Comparison of ENCODE assay signal across 10 cellular contexts in genomic region chr2:169072163-169072925, GRCh38. TPM values are rescaled to one million over a fixed set of nuclear protein-coding genes. Genes with fewer than 3 reads are reported as not detected.
DNase-seq lines count a peak whose midpoint lies in the region; ATAC-seq and TF ChIP-seq lines count a peak whose summit lies in the region.
"Had no signal": no experiment of that assay in that cellular context is flagged by ENCODE, and none has a peak within 500 bp of the region (broad histone marks: within the 10 kb centered on the region; RNA-seq: fewer than 3 reads in every experiment).

No MANE protein-coding gene starts in this region.

- peak; percentile 45 for ATAC-seq in GM18868 (IDR thresholded peaks at IDR 0.05; ENCODE audit: unreplicated experiment)
- peak; percentile 55 for ATAC-seq in HG02840 (IDR thresholded peaks at IDR 0.05; ENCODE audit: low FRiP score, unreplicated experiment)
- peak; percentile 41 for ATAC-seq in memory B cell (ENCODE audit: low read depth)
- no peak for ATAC-seq in omental fat pad (ENCODE audit: low FRiP score)

- peaks cover 2% of the 10 kb centered on the region for H3K9me3 Mint-ChIP-seq in memory B cell
- H3K9me3 Mint-ChIP-seq in activated CD4-positive, alpha-beta memory T cell treated with anti-CD3 and anti-CD28 coated beads for 36 hours = no peaks in the 10 kb centered on the region
- H3K9me3 Mint-ChIP-seq: activated CD4-positive, alpha-beta memory T cell treated with anti-CD3 and anti-CD28 coated beads, Interleukin-2, amount 10 ng/mL, durations not matched to agents 7 days and 5 days had no signal

- no peak overlapping the region for H3K27ac Mint-ChIP-seq in memory B cell
- no peak overlapping the region for H3K27ac Mint-ChIP-seq in activated CD4-positive, alpha-beta memory T cell treated with anti-CD3 and anti-CD28 coated beads for 36 hours
- H3K27ac Mint-ChIP-seq: activated CD4-positive, alpha-beta memory T cell treated with anti-CD3 and anti-CD28 coated beads, Interleukin-2, amount 10 ng/mL, durations not matched to agents 7 days and 5 days had no signal

- H3K36me3 Mint-ChIP-seq in memory B cell = no peaks in the 10 kb centered on the region
- peaks cover 3% of the 10 kb centered on the region for H3K36me3 Mint-ChIP-seq in activated CD4-positive, alpha-beta memory T cell treated with anti-CD3 and anti-CD28 coated beads for 36 hours

- H3K27me3 Mint-ChIP-seq in memory B cell = no peaks in the 10 kb centered on the region
- peaks cover 2% of the 10 kb centered on the region for H3K27me3 Mint-ChIP-seq in activated CD4-positive, alpha-beta memory T cell treated with anti-CD3 and anti-CD28 coated beads for 36 hours
- H3K27me3 Mint-ChIP-seq: activated CD4-positive, alpha-beta memory T cell treated with anti-CD3 and anti-CD28 coated beads, Interleukin-2, amount 10 ng/mL, durations not matched to agents 7 days and 5 days had no signal

- peak; percentile 98 for DNase-seq in SIG-M5 (lab: John Stamatoyannopoulos, UW)
- DNase-seq in memory B cell (ENCODE audit: low spot score in 2 of 2) = no peak
- DNase-seq in 8988T = no peak
- DNase-seq in H4 (ENCODE audit: low spot score) = no peak
- DNase-seq in omental fat pad (ENCODE audit: low spot score) = no peak
- DNase-seq in activated CD4-positive, alpha-beta memory T cell treated with anti-CD3 and anti-CD28 coated beads for 36 hours = no peak
- DNase-seq: activated CD4-positive, alpha-beta memory T cell treated with anti-CD3 and anti-CD28 coated beads, Interleukin-2, amount 10 ng/mL, durations not matched to agents 7 days and 5 days; NCI-H526 had no signal

- H3K4me3 Mint-ChIP-seq in memory B cell = no peak overlapping the region
- no peak overlapping the region for H3K4me3 Mint-ChIP-seq in activated CD4-positive, alpha-beta memory T cell treated with anti-CD3 and anti-CD28 coated beads for 36 hours
- H3K4me3 Mint-ChIP-seq: activated CD4-positive, alpha-beta memory T cell treated with anti-CD3 and anti-CD28 coated beads, Interleukin-2, amount 10 ng/mL, durations not matched to agents 7 days and 5 days had no signal

- peaks cover 17% of the 10 kb centered on the region for H3K4me1 Mint-ChIP-seq in memory B cell
- peaks cover 41% of the 10 kb centered on the region for H3K4me1 Mint-ChIP-seq in activated CD4-positive, alpha-beta memory T cell treated with anti-CD3 and anti-CD28 coated beads for 36 hours (ENCODE audit: low read depth)

- CTCF ChIA-PET in activated CD4-positive, alpha-beta memory T cell treated with anti-CD3 and anti-CD28 coated beads for 36 hours (lab: Charles Lee) = interaction anchor here (0.7 kb wide), 1 partner anchor 70 kb away, joined by 3 read pairs; no protein-coding TSS in a partner anchor

- TF ChIP-seq CTCF in omental fat pad (IDR thresholded peaks at IDR 0.05) = no peak

- intact Hi-C loops in activated CD4-positive, alpha-beta memory T cell treated with anti-CD3 and anti-CD28 coated beads for 36 hours (cut with micrococcal nuclease) = no loop called here

- POLR2A ChIA-PET in activated CD4-positive, alpha-beta memory T cell treated with anti-CD3 and anti-CD28 coated beads for 36 hours (lab: Charles Lee) = no interaction called here

RNA-seq across cellular contexts. Expression of gene DHRS9, which starts 3.0 kb away (rescaled TPM):
- 0.12 and 0.45 TPM in 2 replicates for total RNA-seq in H4 (2014; rRNA removed; shearing (Covaris generic))
- 10 to 100 TPM in 1 of 4 donors, 1 to 10 TPM in 2, under 1 TPM in 1; 0.74 to 17.7 (median 4.8) TPM for total RNA-seq in omental fat pad
- total RNA-seq in activated CD4-positive, alpha-beta memory T cell treated with anti-CD3 and anti-CD28 coated beads for 36 hours = 1 to 10 TPM; 4.9 to 5.4 TPM
- total RNA-seq: activated CD4-positive, alpha-beta memory T cell treated with anti-CD3 and anti-CD28 coated beads, Interleukin-2, amount 10 ng/mL, durations not matched to agents 7 days and 5 days had no signal

RNA-seq across cellular contexts. Expression of gene ABCB11, which starts 41.2 kb away (rescaled TPM):
- total RNA-seq in H4 (2014; rRNA removed; shearing (Covaris generic)) = not detected in 2 replicates
- 1 to 10 TPM in 1 of 4 donors, under 1 TPM in 3; 0.24 to 1.2 (median 0.66) TPM for total RNA-seq in omental fat pad
- total RNA-seq in activated CD4-positive, alpha-beta memory T cell treated with anti-CD3 and anti-CD28 coated beads for 36 hours = not detected
- total RNA-seq: activated CD4-positive, alpha-beta memory T cell treated with anti-CD3 and anti-CD28 coated beads, Interleukin-2, amount 10 ng/mL, durations not matched to agents 7 days and 5 days had no signal
